11 cellular contexts compared by ENCODE assay signal in genomic region chr5:139091439-139092156, GRCh38.
DNase-seq lines count a peak whose midpoint lies in the region; ATAC-seq and TF ChIP-seq lines count a peak whose summit lies in the region.
"Had no signal": no experiment of that assay in that cellular context is flagged by ENCODE, and none has a peak within 500 bp of the region (broad histone marks: within the 10 kb centered on the region; RNA-seq: fewer than 3 reads in every experiment).

No MANE protein-coding gene starts in this region.

- H3K4me1 ChIP-seq in OCI-LY7 (ENCODE audit: insufficient read depth, low read length, poor library complexity, severe bottlenecking) (peaks cover 5% of the 10 kb centered on the region), sigmoid colon (peaks cover 0 to 21% (median 16%) of the 10 kb centered on the region in 4 donors)

- peak; percentile 2 for DNase-seq in OCI-LY7 (ENCODE audit: low spot score)
- DNase-seq in fibroblast of villous mesenchyme (ENCODE audit: low read depth): peak; percentile 37
- no peak for DNase-seq in sigmoid colon
- DNase-seq in H7: no peak
- DNase-seq: activated CD4-positive, alpha-beta T cell treated with anti-CD3 and anti-CD28 coated beads for 36 hours; naive thymus-derived CD4-positive, alpha-beta T cell; NCI-H2081 treated with DMSO at 0.1 percent for 48 hours had no signal

- TF ChIP-seq CTCF in GM12874 (IDR thresholded peaks at IDR 0.05; ENCODE audit: insufficient read depth, low read depth, low read length): peak; percentile 35; the same call in 1 of the 2 replicates
- TF ChIP-seq CTCF in OCI-LY7 (conservative IDR thresholded peaks at IDR 0.05; ENCODE audit: low read length): no peak; the same call in 1 of the 2 replicates
- peak; percentile 34 for TF ChIP-seq CTCF in fibroblast of villous mesenchyme (IDR thresholded peaks at IDR 0.05; ENCODE audit: insufficient read depth, low read depth, low read length)
- peak; percentile 33 to 46 (median 44) for TF ChIP-seq CTCF in sigmoid colon (IDR thresholded peaks at IDR 0.05)

- no peak overlapping the region for H3K4me2 ChIP-seq in OCI-LY7 (ENCODE audit: low read length)

- CTCF ChIA-PET in OCI-LY7 (lab: Charles Lee; ENCODE audit: unreplicated experiment): no interaction called here

- no peak overlapping the region for H2AFZ ChIP-seq in OCI-LY7 (ENCODE audit: low read length)

- intact Hi-C loops in OCI-LY7 (cut with micrococcal nuclease; ENCODE audit: unreplicated experiment) (no loop called here), sigmoid colon (cut with DNase I) (loop anchor here (1.0 kb wide), 1 partner anchor 171 kb away; no protein-coding TSS in a partner anchor)

- H3K4me3 ChIP-seq in OCI-LY7 (ENCODE audit: low read depth, low read length, poor library complexity, severe bottlenecking): no peak overlapping the region
- no peak overlapping the region for H3K4me3 ChIP-seq in fibroblast of villous mesenchyme (ENCODE audit: low read depth, low read length)
- H3K4me3 ChIP-seq in sigmoid colon: no peak overlapping the region
- H3K4me3 ChIP-seq in H7 (ENCODE audit: insufficient read depth, low read depth, low read length): no peak overlapping the region

- BruUV-seq in OCI-LY7 (replicated peaks; lab: Mats Ljungman, UMichigan): no TSS peak

- 25 to 52% methylated on average over 5 of the region's 5 CpGs for WGBS in sigmoid colon, 2 donors

- H3K27me3 ChIP-seq in sigmoid colon (no peaks in the 10 kb centered on the region), H7 (ENCODE audit: control insufficient read depth, insufficient read depth, low read length) (no peaks in the 10 kb centered on the region)

- TF ChIP-seq POLR2A in sigmoid colon (IDR thresholded peaks at IDR 0.05): no peak

- no peak for TF ChIP-seq EP300 in sigmoid colon (IDR thresholded peaks at IDR 0.05)

- no peaks in the 10 kb centered on the region for H3K9me2 ChIP-seq in OCI-LY7 (ENCODE audit: insufficient read depth, low read length)

- ATAC-seq in HG03139 (IDR thresholded peaks at IDR 0.05; ENCODE audit: unreplicated experiment): no peak
- no peak for ATAC-seq in GM18868 (IDR thresholded peaks at IDR 0.05; ENCODE audit: unreplicated experiment)
- ATAC-seq in GM19324 (IDR thresholded peaks at IDR 0.05; ENCODE audit: low FRiP score, unreplicated experiment): no peak
- ATAC-seq: activated CD4-positive, alpha-beta T cell treated with anti-CD3 and anti-CD28 coated beads for 36 hours; naive thymus-derived CD4-positive, alpha-beta T cell had no signal

- POLR2A ChIA-PET in OCI-LY7 (lab: Charles Lee): interaction anchor here (0.6 kb wide), 1 partner anchor 170 kb away, joined by 3 read pairs; no protein-coding TSS in a partner anchor

- H3K9me3 ChIP-seq in OCI-LY7 (ENCODE audit: low read length): no peaks in the 10 kb centered on the region
- no peaks in the 10 kb centered on the region for H3K9me3 ChIP-seq in sigmoid colon

- no peaks in the 10 kb centered on the region for H3K79me2 ChIP-seq in OCI-LY7 (ENCODE audit: insufficient read depth, low read depth, low read length)

- H4K20me1 ChIP-seq in OCI-LY7 (ENCODE audit: insufficient read depth, low read length): no peaks in the 10 kb centered on the region

- H3K36me3 ChIP-seq in OCI-LY7 (ENCODE audit: insufficient read depth, low read length): no peaks in the 10 kb centered on the region
- H3K36me3 ChIP-seq in sigmoid colon: no peaks in the 10 kb centered on the region
- no peaks in the 10 kb centered on the region for H3K36me3 ChIP-seq in H7 (replicated peaks; ENCODE audit: control insufficient read depth, insufficient read depth, low read length)

- H3K27ac ChIP-seq in OCI-LY7 (ENCODE audit: low read depth, low read length, poor library complexity, severe bottlenecking) (no peak overlapping the region), sigmoid colon (peak overlapping the region in 1 of 4 donors; percentile 5)

Comparison
In these comparisons a context has a peak if more than half of its experiments do, and no peak if none do; other contexts are left out.
1. DNase-seq: peak in OCI-LY7 (single experiment) and fibroblast of villous mesenchyme (single experiment); none in sigmoid colon (single experiment) and H7 (single experiment).